28 cellular contexts compared by ENCODE assay signal in the genomic region with DNA sequence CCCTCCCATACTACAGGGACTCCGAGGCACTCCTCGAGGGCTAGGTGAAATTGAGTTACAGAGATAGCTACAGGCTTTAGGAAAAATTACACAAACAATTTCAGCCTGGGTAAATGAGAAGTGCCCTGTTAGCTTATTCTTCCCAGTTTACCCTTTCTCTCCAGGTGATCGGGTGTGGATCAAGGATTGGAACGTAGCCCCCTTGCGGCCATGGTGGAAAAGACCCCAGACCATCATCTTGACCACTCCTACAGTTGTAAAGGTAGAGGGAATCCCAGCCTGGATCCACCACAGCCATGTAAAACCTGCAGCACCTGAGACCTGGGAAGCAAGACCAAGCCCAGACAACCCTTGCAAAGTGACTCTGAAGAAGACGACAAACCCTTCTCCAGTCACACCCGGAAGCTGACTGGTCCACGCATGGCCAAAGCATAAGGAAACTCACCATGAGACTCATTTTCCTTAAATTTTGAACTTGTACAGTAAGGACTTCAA.
"Had no signal": no experiment of that assay in that cellular context is flagged by ENCODE, and none has a peak within 500 bp of the region (broad histone marks: within the 10 kb centered on the region; RNA-seq: fewer than 3 reads in every experiment).

No MANE protein-coding gene starts in this region.

- H3K4me1 ChIP-seq: foreskin keratinocyte, gastroesophageal sphincter, heart left ventricle, left ventricle myocardium inferior, lower lobe of right lung, right lobe of liver, stomach, thyroid gland, vagina had no signal

- H3K36me3 ChIP-seq: gastroesophageal sphincter, heart left ventricle, left ventricle myocardium inferior, lower lobe of right lung, ovary, right lobe of liver, stomach, thyroid gland, vagina had no signal

- H3K36me3 Mint-ChIP-seq: stimulated activated effector memory CD8-positive, alpha-beta T cell treated with anti-CD3 and anti-CD28 coated beads, Interleukin-12 subunit alpha, Interleukin-12 subunit beta, amount 100 ng/mL, for 72 hours had no signal

- H3K4me3 ChIP-seq: dorsolateral prefrontal cortex, gastroesophageal sphincter, heart left ventricle, hepatocyte, left ventricle myocardium inferior, lower lobe of right lung, ovary, right lobe of liver, stomach, thyroid gland, vagina had no signal

- H3K4me3 Mint-ChIP-seq: immature natural killer cell; natural killer cell; stimulated activated effector memory CD8-positive, alpha-beta T cell treated with anti-CD3 and anti-CD28 coated beads, Interleukin-12 subunit alpha, Interleukin-12 subunit beta, amount 100 ng/mL, for 72 hours had no signal

- H3K27ac Mint-ChIP-seq: immature natural killer cell; natural killer cell; stimulated activated effector memory CD8-positive, alpha-beta T cell treated with anti-CD3 and anti-CD28 coated beads, Interleukin-12 subunit alpha, Interleukin-12 subunit beta, amount 100 ng/mL, for 72 hours had no signal

- DNase-seq: dorsolateral prefrontal cortex; effector CD4-positive, alpha-beta T cell; foreskin keratinocyte; heart left ventricle; islet precursor cell; kidney glomerular epithelial cell; left colon; left ventricle myocardium inferior; lower lobe of right lung; natural killer cell; occipital lobe; ovary; posterior cingulate gyrus; retina; right lobe of liver; small intestine; stimulated activated CD4-positive, alpha-beta T cell treated with anti-CD3 and anti-CD28 coated beads, Interleukin-1b, Interleukin-23, amount 100 ng/mL, for 48 hours; stimulated activated CD4-positive, alpha-beta T cell treated with anti-CD3 and anti-CD28 coated beads, Interleukin-4, amount 100 ng/mL, for 24 hours; stimulated activated naive CD4-positive, alpha-beta T cell treated with Interleukin-2 at 50 U/mL for 16 hours; stomach; thyroid gland; trophoblast cell had no signal

- H3K27me3 ChIP-seq: foreskin keratinocyte, gastroesophageal sphincter, heart left ventricle, hepatocyte, ovary, right lobe of liver, stomach, thyroid gland, vagina had no signal

- H3K27ac ChIP-seq: dorsolateral prefrontal cortex, epithelial cell of prostate, foreskin keratinocyte, gastroesophageal sphincter, heart left ventricle, hepatocyte, left ventricle myocardium inferior, lower lobe of right lung, ovary, right lobe of liver, stomach, thyroid gland, vagina had no signal

- H3K9me3 ChIP-seq: right lobe of liver, thyroid gland, vagina had no signal

- H3K4me1 Mint-ChIP-seq: immature natural killer cell; natural killer cell; stimulated activated effector memory CD8-positive, alpha-beta T cell treated with anti-CD3 and anti-CD28 coated beads, Interleukin-12 subunit alpha, Interleukin-12 subunit beta, amount 100 ng/mL, for 72 hours had no signal
